Comparison of ENCODE assay signal across 17 cellular contexts in genomic region chr9:27176971-27177370, GRCh38.
A peak's percentile ranks its signal among the peaks of the same experiment; 100 is the strongest.
DNase-seq lines count a peak whose midpoint lies in the region; ATAC-seq and TF ChIP-seq lines count a peak whose summit lies in the region.
"Had no signal": no experiment of that assay in that cellular context is flagged by ENCODE, and none has a peak within 500 bp of the region (broad histone marks: within the 10 kb centered on the region; RNA-seq: fewer than 3 reads in every experiment).

No MANE protein-coding gene starts in this region.

- TF ChIP-seq POLR2A in IMR-90 (IDR thresholded peaks at IDR 0.05; ENCODE audit: low read depth, low read length) (no peak), esophagus muscularis mucosa (IDR thresholded peaks at IDR 0.05; ENCODE audit: low read depth) (no peak)

- no peak for TF ChIP-seq CTCF in IMR-90 (conservative IDR thresholded peaks at IDR 0.05; ENCODE audit: low read depth, low read length)
- no peak for TF ChIP-seq CTCF in esophagus muscularis mucosa (IDR thresholded peaks at IDR 0.05)

- peaks cover 13% of the 10 kb centered on the region for H3K9me1 ChIP-seq in IMR-90 (ENCODE audit: insufficient read depth, low read length)

- H2AFZ ChIP-seq in IMR-90 (replicated peaks; ENCODE audit: low read length, poor library complexity): no peak overlapping the region

- H4K91ac ChIP-seq in IMR-90 (ENCODE audit: insufficient read depth, low read depth, low read length): no peak overlapping the region

- no peak overlapping the region for H2BK5ac ChIP-seq in IMR-90 (ENCODE audit: low read depth, low read length, poor library complexity, severe bottlenecking)

- no peak for TF ChIP-seq EP300 in esophagus muscularis mucosa (IDR thresholded peaks at IDR 0.05)

- no peak overlapping the region for H3K14ac ChIP-seq in IMR-90 (replicated peaks; ENCODE audit: low read depth, low read length)

- H3K9ac ChIP-seq in IMR-90 (ENCODE audit: low read depth, low read length): no peak overlapping the region

- H3K4me3 ChIP-seq in IMR-90 (ENCODE audit: insufficient read depth, low read depth, low read length): no peak overlapping the region
- no peak overlapping the region for H3K4me3 ChIP-seq in esophagus muscularis mucosa
- H3K4me3 ChIP-seq: HAP-1 had no signal

- peaks cover 13% of the 10 kb centered on the region; the same call in 1 of the 2 replicates for H3K36me3 ChIP-seq in IMR-90 (ENCODE audit: control insufficient read depth, insufficient read depth, low read length)
- peaks cover 0 to 13% (median 0%) of the 10 kb centered on the region in 4 donors for H3K36me3 ChIP-seq in esophagus muscularis mucosa
- H3K36me3 ChIP-seq: HAP-1 had no signal

- no peak overlapping the region for H2BK20ac ChIP-seq in IMR-90 (ENCODE audit: low read depth, low read length)

- no peak overlapping the region for H4K8ac ChIP-seq in IMR-90 (ENCODE audit: low read depth in 2 of 2, low read length in 2 of 2)

- no peak overlapping the region for H3K27ac ChIP-seq in IMR-90 (ENCODE audit: insufficient read depth, low read length)
- no peak overlapping the region for H3K27ac ChIP-seq in esophagus muscularis mucosa (replicated peaks in 1 of 4)
- H3K27ac ChIP-seq: C4-2B, HL-60 had no signal

- H3K79me1 ChIP-seq in IMR-90 (ENCODE audit: low read depth in 1 of 2, low read length in 2 of 2): peaks cover 3 to 10% of the 10 kb centered on the region in 2 experiments; a peak in 2 of 4 replicates

- no peak overlapping the region; the same call in 1 of the 2 replicates for H3K18ac ChIP-seq in IMR-90 (ENCODE audit: low read depth, low read length)

- no peak overlapping the region for H2AK5ac ChIP-seq in IMR-90 (ENCODE audit: low read depth, low read length)

- H3K9me3 ChIP-seq in IMR-90 (ENCODE audit: control insufficient read depth, insufficient read depth, low read length): no peaks in the 10 kb centered on the region; the same call in 1 of the 2 replicates
- H3K9me3 ChIP-seq in esophagus muscularis mucosa: peaks cover 0 to 10% (median 3%) of the 10 kb centered on the region in 4 donors
- H3K9me3 ChIP-seq: HAP-1 had no signal

- peaks cover 11% of the 10 kb centered on the region for H3K4me1 ChIP-seq in IMR-90 (ENCODE audit: control insufficient read depth, insufficient read depth, low read length)
- peaks cover 3 to 7% (median 5%) of the 10 kb centered on the region in 4 donors for H3K4me1 ChIP-seq in esophagus muscularis mucosa
- H3K4me1 ChIP-seq: HAP-1 had no signal

- H3K56ac ChIP-seq in IMR-90 (ENCODE audit: extremely low read depth, insufficient read depth, low read length): no peak overlapping the region

- no peaks in the 10 kb centered on the region for H3K27me3 ChIP-seq in IMR-90 (ENCODE audit: control insufficient read depth, insufficient read depth, low read length)
- H3K27me3 ChIP-seq in esophagus muscularis mucosa: no peaks in the 10 kb centered on the region

- H3K4ac ChIP-seq in IMR-90 (ENCODE audit: low read depth, low read length): no peak overlapping the region

- no peak overlapping the region for H2AK9ac ChIP-seq in IMR-90 (replicated peaks; ENCODE audit: low read depth, low read length, poor library complexity)

- H2BK15ac ChIP-seq in IMR-90 (ENCODE audit: low read depth, low read length): no peak overlapping the region

- BruUV-seq in IMR-90 (replicated peaks; lab: Mats Ljungman, UMichigan): no TSS peak

- POLR2A ChIA-PET in IMR-90 (lab: Charles Lee; ENCODE audit: unreplicated experiment): no interaction called here

- no peak overlapping the region for H3K4me2 ChIP-seq in IMR-90 (ENCODE audit: low read depth, low read length)

- in situ Hi-C loops in IMR-90 (cut with MboI; ENCODE audit: low sequenced_read_pairs): no loop called here

- H4K5ac ChIP-seq in IMR-90 (ENCODE audit: low read depth, low read length): no peak overlapping the region

- ATAC-seq in IMR-90 (ENCODE audit: low read depth) (no peak), GM19452 (IDR thresholded peaks at IDR 0.05; ENCODE audit: unreplicated experiment) (no peak)

- DNase-seq in IMR-90: peak; percentile 35
- DNase-seq in RPMI7951 (ENCODE audit: low read depth): peak; percentile 40
- peak; percentile 24 for DNase-seq in esophagus muscularis mucosa (ENCODE audit: extremely low spot score)
- no peak for DNase-seq in NK-92 treated with Interleukin-12 subunit alpha and Interleukin-12 subunit beta, amount 100 ng/mL, for 24 hours (lab: John Stamatoyannopoulos, UW)
- DNase-seq in NCI-H1105 (lab: John Stamatoyannopoulos, UW): no peak
- DNase-seq in H4 (ENCODE audit: low spot score): no peak
- DNase-seq: AML-193; CD4-positive, alpha-beta T cell; DMS153; DMS79; GDM1; GOT3; KBM-7 had no signal

- CTCF ChIA-PET in IMR-90 (lab: Yijun Ruan, JAX): no interaction called here

- no peak overlapping the region for H2BK120ac ChIP-seq in IMR-90 (ENCODE audit: low read depth, low read length)

- no peaks in the 10 kb centered on the region for H4K20me1 ChIP-seq in IMR-90 (ENCODE audit: insufficient read depth, low read length)

- intact Hi-C loops in IMR-90 (cut with micrococcal nuclease): no loop called here
- intact Hi-C loops in esophagus muscularis mucosa (cut with DNase I): no loop called here

- WGBS in IMR-90 (ENCODE audit: extremely low coverage in 2 of 2, insufficient read length in 1 of 2), 2 experiments: no CpG with 5 or more reads among the region's 3 CpGs
- WGBS in esophagus muscularis mucosa: 78% methylated on average over 3 of the region's 3 CpGs

- dilution Hi-C loops in IMR-90 (cut with HindIII; ENCODE audit: low sequenced_read_pairs, unreplicated experiment): no loop called here

- no peak overlapping the region for H3K23ac ChIP-seq in IMR-90 (ENCODE audit: low read depth, low read length)

- no peak for TF ChIP-seq RAD21 in IMR-90 (IDR thresholded peaks at IDR 0.05; ENCODE audit: low read length)

TF ChIP-seq in IMR-90, 13 proteins besides CTCF, POLR2A, EP300 and RAD21:
- TF ChIP-seq, protein P1, sequence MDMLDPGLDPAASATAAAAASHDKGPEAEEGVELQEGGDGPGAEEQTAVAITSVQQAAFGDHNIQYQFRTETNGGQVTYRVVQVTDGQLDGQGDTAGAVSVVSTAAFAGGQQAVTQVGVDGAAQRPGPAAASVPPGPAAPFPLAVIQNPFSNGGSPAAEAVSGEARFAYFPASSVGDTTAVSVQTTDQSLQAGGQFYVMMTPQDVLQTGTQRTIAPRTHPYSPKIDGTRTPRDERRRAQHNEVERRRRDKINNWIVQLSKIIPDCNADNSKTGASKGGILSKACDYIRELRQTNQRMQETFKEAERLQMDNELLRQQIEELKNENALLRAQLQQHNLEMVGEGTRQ (IDR thresholded peaks at IDR 0.05; ENCODE audit: low read depth, low read length): no peak
- TF ChIP-seq FOS (IDR thresholded peaks at IDR 0.05; ENCODE audit: low read depth, low read length) (no peak), BHLHE40 (IDR thresholded peaks at IDR 0.05; ENCODE audit: low read depth, low read length) (no peak), SMC3 (IDR thresholded peaks at IDR 0.05; ENCODE audit: low read depth, low read length) (no peak), ELK1 (IDR thresholded peaks at IDR 0.05; ENCODE audit: borderline replicate concordance, low read depth, low read length) (no peak), CHD1 (IDR thresholded peaks at IDR 0.05; ENCODE audit: low read depth, low read length) (no peak), RCOR1 (IDR thresholded peaks at IDR 0.05; ENCODE audit: insufficient replicate concordance, low read length) (no peak), CEBPB (IDR thresholded peaks at IDR 0.05; ENCODE audit: low read depth, low read length) (no peak), RFX5 (IDR thresholded peaks at IDR 0.05; ENCODE audit: low read depth, low read length) (no peak), MAZ (IDR thresholded peaks at IDR 0.05; ENCODE audit: borderline replicate concordance, low read depth, low read length) (no peak), MXI1 (IDR thresholded peaks at IDR 0.05; ENCODE audit: borderline replicate concordance, low read depth, low read length) (no peak), MAFK (IDR thresholded peaks at IDR 0.05; ENCODE audit: low read depth, low read length) (no peak), NFE2L2 (IDR thresholded peaks at IDR 0.05; ENCODE audit: low read depth, low read length) (no peak)

Comparison
In these comparisons a context has a peak if more than half of its experiments do, and no peak if none do; other contexts are left out.
1. DNase-seq: peak in IMR-90 (single experiment), RPMI7951 (single experiment) and esophagus muscularis mucosa (single experiment); none in NK-92 treated with Interleukin-12 subunit alpha and Interleukin-12 subunit beta, amount 100 ng/mL, for 24 hours (single experiment), NCI-H1105 (single experiment) and H4 (single experiment).